In the genomic region with DNA sequence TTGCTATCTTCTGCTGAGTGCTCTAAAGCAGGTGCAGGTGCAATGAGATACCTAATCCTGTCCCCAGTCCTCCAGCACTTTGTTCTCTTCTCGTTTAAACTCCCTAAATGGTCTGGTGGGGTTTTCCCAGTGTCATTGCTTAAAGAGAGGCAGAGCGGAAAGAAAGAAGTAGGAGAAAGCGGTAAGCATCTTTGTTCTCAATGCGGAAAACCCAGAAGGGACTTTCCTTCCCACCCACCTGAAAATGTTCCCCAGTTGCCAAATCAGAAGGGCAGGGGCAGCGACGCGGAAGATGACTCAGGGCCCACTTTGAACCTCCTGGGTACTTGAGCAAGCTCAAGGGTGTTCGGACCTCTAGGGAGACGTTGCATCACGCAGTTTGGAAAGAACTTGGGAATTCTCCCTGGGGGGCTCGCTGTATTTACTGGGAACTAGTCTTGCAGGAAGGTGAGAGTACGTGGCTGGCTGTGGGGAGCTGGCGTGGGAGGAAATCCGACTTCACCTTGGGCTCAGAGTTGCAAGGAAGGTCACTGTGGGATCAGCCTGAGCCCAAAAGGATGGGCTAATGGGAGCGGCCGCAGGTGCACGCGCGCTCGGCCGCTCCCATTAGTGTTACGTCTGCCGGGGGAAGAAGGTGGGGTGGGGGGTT, we compare ENCODE assay signal across 8 cellular contexts. TPM values are rescaled to one million over a fixed set of nuclear protein-coding genes. Genes with fewer than 3 reads are reported as not detected.
DNase-seq lines count a peak whose midpoint lies in the region; ATAC-seq and TF ChIP-seq lines count a peak whose summit lies in the region.

No MANE protein-coding gene starts in this region.

- no peak for TF ChIP-seq CTCF in prostate gland (IDR thresholded peaks at IDR 0.05)

- peak; percentile 38 for ATAC-seq in HG03045 (IDR thresholded peaks at IDR 0.05; ENCODE audit: unreplicated experiment)

- no peak overlapping the region for H3K27ac ChIP-seq in prostate gland

- 25% methylated on average over 23 of the region's 23 CpGs for WGBS in prostate gland

- H3K4me3 ChIP-seq in endocrine pancreas (ENCODE audit: control insufficient read depth, insufficient read depth, low read length) (peak overlapping the region; percentile 50), prostate gland (peak overlapping the region; percentile 38 to 42)

- no peaks in the 10 kb centered on the region for H3K27me3 ChIP-seq in endocrine pancreas (ENCODE audit: control insufficient read depth, insufficient read depth, low read length)
- peaks cover 7% of the 10 kb centered on the region for H3K27me3 ChIP-seq in prostate gland (replicated peaks; ENCODE audit: insufficient read depth)

- DNase-seq in DMS79 treated with DMSO at 0.1 percent for 48 hours (lab: John Stamatoyannopoulos, UW) (peak; percentile 18), DMS79 (lab: John Stamatoyannopoulos, UW) (no peak), prostate gland (ENCODE audit: low spot score) (no peak), Ammon's horn (ENCODE audit: low spot score) (no peak), cerebellar nuclear complex (lab: John Stamatoyannopoulos, UW) (no peak)
- DNase-seq in activated CD4-positive, CD25-positive, alpha-beta regulatory T cell treated with anti-CD3 and anti-CD28 coated beads, Interleukin-2, amount 50 U/mL, for 72 hours = peak; percentile 39

- H3K9me3 ChIP-seq in endocrine pancreas (ENCODE audit: control insufficient read depth, low read length) = no peaks in the 10 kb centered on the region
- H3K9me3 ChIP-seq in prostate gland = no peaks in the 10 kb centered on the region

- H3K9ac ChIP-seq in endocrine pancreas (ENCODE audit: control insufficient read depth, insufficient read depth, low read length) = no peak overlapping the region

- peaks cover 19% of the 10 kb centered on the region for H3K4me1 ChIP-seq in endocrine pancreas (ENCODE audit: control insufficient read depth, insufficient read depth, low read length)
- no peaks in the 10 kb centered on the region for H3K4me1 ChIP-seq in prostate gland (replicated peaks)

- H3K36me3 ChIP-seq in endocrine pancreas (ENCODE audit: control insufficient read depth, insufficient read depth, low read length) = no peaks in the 10 kb centered on the region
- no peaks in the 10 kb centered on the region for H3K36me3 ChIP-seq in prostate gland

- intact Hi-C loops in prostate gland (cut with DNase I) = no loop called here

- no peak for TF ChIP-seq POLR2A in prostate gland (IDR thresholded peaks at IDR 0.05)

RNA-seq across cellular contexts. Expression of a gene that starts 0.6 kb away (rescaled TPM):
- 1 to 10 TPM; 3.3 to 3.7 TPM for total RNA-seq in prostate gland

Comparison
In these comparisons a context has a peak if more than half of its experiments do, and no peak if none do; other contexts are left out.
1. DNase-seq: peak in DMS79 treated with DMSO at 0.1 percent for 48 hours (single experiment) and activated CD4-positive, CD25-positive, alpha-beta regulatory T cell treated with anti-CD3 and anti-CD28 coated beads, Interleukin-2, amount 50 U/mL, for 72 hours (single experiment); none in DMS79 (single experiment), prostate gland (single experiment), Ammon's horn (single experiment) and cerebellar nuclear complex (0 of 2).